8 cellular contexts compared by ENCODE assay signal in the genomic region with DNA sequence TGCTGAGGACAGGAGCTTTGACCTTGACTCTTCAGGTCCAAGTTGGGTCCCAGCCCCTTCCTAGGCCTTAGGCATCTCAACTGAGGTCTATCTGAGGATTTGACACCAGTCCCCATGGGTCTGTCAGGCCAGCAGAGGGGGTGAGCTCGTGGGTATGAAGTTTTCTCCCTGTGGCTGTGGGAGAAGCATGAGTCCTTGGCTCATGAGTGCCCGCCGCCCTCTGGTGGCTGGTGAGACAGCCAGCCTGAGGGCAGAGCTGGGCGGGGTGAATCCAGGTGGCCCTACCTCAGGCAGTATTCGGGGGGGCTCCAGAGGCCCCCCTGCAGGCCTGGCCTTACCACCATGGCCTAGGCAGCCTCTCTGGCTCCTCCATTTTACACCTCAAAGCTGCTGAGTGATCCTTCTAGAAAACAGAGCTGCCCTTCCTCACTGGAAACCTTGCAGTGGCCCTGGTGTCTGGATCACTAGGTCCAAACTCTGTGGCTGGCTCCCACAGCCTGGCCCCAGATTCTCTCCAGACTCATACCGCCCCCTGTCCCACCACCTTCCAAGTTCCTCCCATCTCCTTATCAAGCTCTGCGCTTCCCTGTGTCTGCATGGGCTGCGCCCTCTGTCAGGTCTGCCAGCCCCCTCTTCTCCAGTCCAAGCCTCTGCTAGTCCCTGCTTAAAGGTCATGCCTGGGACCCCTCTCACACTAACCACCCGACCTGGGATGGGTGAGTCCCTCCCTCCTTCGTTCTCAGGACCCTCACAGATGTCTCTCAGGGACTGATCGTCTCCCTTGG. TPM values are rescaled to one million over a fixed set of nuclear protein-coding genes. Genes with fewer than 3 reads are reported as not detected.
DNase-seq lines count a peak whose midpoint lies in the region; ATAC-seq and TF ChIP-seq lines count a peak whose summit lies in the region.

No MANE protein-coding gene starts in this region.

- no peaks in the 10 kb centered on the region for H3K9me3 Mint-ChIP-seq in activated CD4-positive, alpha-beta T cell treated with anti-CD3 and anti-CD28 coated beads, Interleukin-2, amount 10 ng/mL, durations not matched to agents 7 days and 5 days

- POLR2A ChIA-PET in activated CD4-positive, alpha-beta T cell treated with anti-CD3 and anti-CD28 coated beads, Interleukin-2, amount 10 ng/mL, durations not matched to agents 7 days and 5 days (lab: Charles Lee), result no interaction called here

- H3K4me3 Mint-ChIP-seq in activated CD4-positive, alpha-beta T cell treated with anti-CD3 and anti-CD28 coated beads, Interleukin-2, amount 10 ng/mL, durations not matched to agents 7 days and 5 days, result no peak overlapping the region

- intact Hi-C loops in colonic mucosa (cut with DNase I), result loop anchor here (2.0 to 10.0 kb wide), 2 partner anchors 64 to 108 kb away; no protein-coding TSS in a partner anchor

- TF ChIP-seq RAD21 in liver (IDR thresholded peaks at IDR 0.05), result peak; percentile 99

- no peak overlapping the region for H3K9ac ChIP-seq in colonic mucosa (ENCODE audit: low read depth in 2 of 2, low read length in 2 of 2)
- H3K9ac ChIP-seq in liver (ENCODE audit: low read depth in 1 of 2, low read length in 2 of 2), result no peak overlapping the region

- H3K4me3 ChIP-seq in colonic mucosa (no peak overlapping the region), liver (ENCODE audit: low read depth in 1 of 3, low read length in 3 of 3) (no peak overlapping the region)

- H3K27ac ChIP-seq in colonic mucosa, result no peak overlapping the region
- H3K27ac ChIP-seq in liver (ENCODE audit: low read depth in 1 of 2, low read length in 2 of 2), result no peak overlapping the region

- peak; percentile 90 for TF ChIP-seq CTCF in colonic mucosa (IDR thresholded peaks at IDR 0.05)
- peak; percentile 97 for TF ChIP-seq CTCF in liver (IDR thresholded peaks at IDR 0.05; ENCODE audit: low read depth, low read length, missing input control)

- 39% methylated on average over 11 of the region's 11 CpGs for WGBS in liver

- no peaks in the 10 kb centered on the region for H3K27me3 ChIP-seq in colonic mucosa
- no peaks in the 10 kb centered on the region for H3K27me3 ChIP-seq in liver (ENCODE audit: control insufficient read depth in 4 of 4, insufficient read depth in 4 of 4, low read length in 3 of 4)

- H3K27ac Mint-ChIP-seq in activated CD4-positive, alpha-beta T cell treated with anti-CD3 and anti-CD28 coated beads, Interleukin-2, amount 10 ng/mL, durations not matched to agents 7 days and 5 days, result peak overlapping the region; percentile 64

- H3K27me3 Mint-ChIP-seq in activated CD4-positive, alpha-beta T cell treated with anti-CD3 and anti-CD28 coated beads, Interleukin-2, amount 10 ng/mL, durations not matched to agents 7 days and 5 days, result no peaks in the 10 kb centered on the region

- H3K4me1 ChIP-seq in colonic mucosa (peaks cover 1% of the 10 kb centered on the region), liver (ENCODE audit: control insufficient read depth in 4 of 4, insufficient read depth in 4 of 4, low read length in 3 of 4) (peaks cover 0 to 3% (median 1%) of the 10 kb centered on the region in 4 donors)

- CTCF ChIA-PET in activated CD4-positive, alpha-beta T cell treated with anti-CD3 and anti-CD28 coated beads, Interleukin-2, amount 10 ng/mL, durations not matched to agents 7 days and 5 days (lab: Charles Lee), result interaction anchor here (0.6 to 5.3 kb wide), 60 partner anchors 9 to 200 kb away, joined by 3 to 44 read pairs (median 5); a partner anchor contains a TSS

- H3K9me3 ChIP-seq in colonic mucosa (no peaks in the 10 kb centered on the region), liver (ENCODE audit: control insufficient read depth in 4 of 4, low read length in 3 of 4) (no peaks in the 10 kb centered on the region)

- DNase-seq in DMS114 treated with DMSO at 0.1 percent for 48 hours (lab: John Stamatoyannopoulos, UW; ENCODE audit: unreplicated experiment), result peak; percentile 65
- peak; percentile 77 for DNase-seq in NCI-H69 (lab: John Stamatoyannopoulos, UW)
- DNase-seq in activated CD4-positive, alpha-beta T cell treated with anti-CD3 and anti-CD28 coated beads, Interleukin-2, amount 10 ng/mL, durations not matched to agents 7 days and 5 days, result peak; percentile 91
- DNase-seq in colonic mucosa, result peak; percentile 87
- DNase-seq in stimulated activated CD4-positive, alpha-beta T cell treated with anti-CD3 and anti-CD28 coated beads, TNF-alpha, amount 100 ng/mL, for 1 hour (ENCODE audit: low read depth in 3 of 3, low spot score in 1 of 3), result peak; percentile 64 to 69 (median 64)

- H3K36me3 ChIP-seq in colonic mucosa (no peaks in the 10 kb centered on the region), liver (ENCODE audit: control insufficient read depth in 4 of 4, insufficient read depth in 3 of 4, low read depth in 1 of 4, low read length in 3 of 4) (no peaks in the 10 kb centered on the region)

- no peaks in the 10 kb centered on the region for H3K36me3 Mint-ChIP-seq in activated CD4-positive, alpha-beta T cell treated with anti-CD3 and anti-CD28 coated beads, Interleukin-2, amount 10 ng/mL, durations not matched to agents 7 days and 5 days (ENCODE audit: low read depth)

- peak; percentile 57 for ATAC-seq in HG02642 (IDR thresholded peaks at IDR 0.05; ENCODE audit: poor library complexity, unreplicated experiment)
- no peak for ATAC-seq in HG03095 (IDR thresholded peaks at IDR 0.05; ENCODE audit: unreplicated experiment)

- peaks cover 56% of the 10 kb centered on the region for H3K4me1 Mint-ChIP-seq in activated CD4-positive, alpha-beta T cell treated with anti-CD3 and anti-CD28 coated beads, Interleukin-2, amount 10 ng/mL, durations not matched to agents 7 days and 5 days

TF ChIP-seq in liver, 16 proteins besides CTCF, POLR2A, EP300 and RAD21:
- peak in 1 of 2 donors; percentile 31 for TF ChIP-seq HNF4A (conservative IDR thresholded peaks at IDR 0.05)
- TF ChIP-seq, protein P1, sequence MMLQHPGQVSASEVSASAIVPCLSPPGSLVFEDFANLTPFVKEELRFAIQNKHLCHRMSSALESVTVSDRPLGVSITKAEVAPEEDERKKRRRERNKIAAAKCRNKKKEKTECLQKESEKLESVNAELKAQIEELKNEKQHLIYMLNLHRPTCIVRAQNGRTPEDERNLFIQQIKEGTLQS (IDR thresholded peaks at IDR 0.05), result peak; percentile 28
- no peak for TF ChIP-seq NR2F2 (IDR thresholded peaks at IDR 0.05)
- no peak for TF ChIP-seq EGR1 (IDR thresholded peaks at IDR 0.05; ENCODE audit: low read depth in 2 of 2)
- TF ChIP-seq, protein P2, sequence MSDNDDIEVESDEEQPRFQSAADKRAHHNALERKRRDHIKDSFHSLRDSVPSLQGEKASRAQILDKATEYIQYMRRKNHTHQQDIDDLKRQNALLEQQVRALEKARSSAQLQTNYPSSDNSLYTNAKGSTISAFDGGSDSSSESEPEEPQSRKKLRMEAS (IDR thresholded peaks at IDR 0.05), result no peak
- TF ChIP-seq JUND (IDR thresholded peaks at IDR 0.05), result no peak
- TF ChIP-seq RXRA (IDR thresholded peaks at IDR 0.05), result peak; percentile 50 to 84

RNA-seq across cellular contexts. Expression of a gene that starts 16.1 kb away (rescaled TPM):
- not detected for total RNA-seq in activated CD4-positive, alpha-beta T cell treated with anti-CD3 and anti-CD28 coated beads, Interleukin-2, amount 10 ng/mL, durations not matched to agents 7 days and 5 days
- total RNA-seq in colonic mucosa, result 1 to 10 TPM in 1 of 2 donors, under 1 TPM in 1; 0.58 to 1.6 TPM
- not detected for total RNA-seq in liver
- polyA plus RNA-seq in liver, result not detected

RNA-seq across cellular contexts. Expression of a gene that starts 22.8 kb away (rescaled TPM):
- under 1 TPM; 0.44 to 0.55 TPM for total RNA-seq in activated CD4-positive, alpha-beta T cell treated with anti-CD3 and anti-CD28 coated beads, Interleukin-2, amount 10 ng/mL, durations not matched to agents 7 days and 5 days
- 10 to 100 TPM in 1 of 2 donors, 1 to 10 TPM in 1; 6.8 to 14.6 TPM for total RNA-seq in colonic mucosa
- total RNA-seq in liver, result 1 to 10 TPM in 1 of 2 donors, under 1 TPM in 1; 0.25 to 2.2 TPM
- polyA plus RNA-seq in liver, result under 1 TPM; 0.36 to 0.70 TPM

RNA-seq across cellular contexts. Expression of a gene that starts 31.0 kb away (rescaled TPM):
- total RNA-seq in activated CD4-positive, alpha-beta T cell treated with anti-CD3 and anti-CD28 coated beads, Interleukin-2, amount 10 ng/mL, durations not matched to agents 7 days and 5 days, result 10 to 100 TPM; 77.2 to 83.7 TPM
- total RNA-seq in colonic mucosa, result 10 to 100 TPM; 35.9 to 49.1 TPM
- total RNA-seq in liver, result 100 to 1,000 TPM in 1 of 2 donors, 1 to 10 TPM in 1; 8.4 to 119 TPM
- 10 to 100 TPM; 18.7 to 25.2 TPM for polyA plus RNA-seq in liver

RNA-seq across cellular contexts. Expression of a gene that starts 40.7 kb away (rescaled TPM):
- total RNA-seq in activated CD4-positive, alpha-beta T cell treated with anti-CD3 and anti-CD28 coated beads, Interleukin-2, amount 10 ng/mL, durations not matched to agents 7 days and 5 days, result 10 to 100 TPM; 65.1 to 71.2 TPM
- total RNA-seq in colonic mucosa, result 100 to 1,000 TPM; 203 to 264 TPM
- 10 to 100 TPM; 13.5 to 51.7 TPM for total RNA-seq in liver
- polyA plus RNA-seq in liver, result 10 to 100 TPM; 17.8 to 30.2 TPM
